In genomic region chr5:144183254-144183889, GRCh38 we compare ENCODE assay signal across 8 cellular contexts. TPM values are rescaled to one million over a fixed set of nuclear protein-coding genes. Genes with fewer than 3 reads are reported as not detected.
DNase-seq lines count a peak whose midpoint lies in the region; ATAC-seq and TF ChIP-seq lines count a peak whose summit lies in the region.

No MANE protein-coding gene starts in this region.

- H3K27ac Mint-ChIP-seq in naive B cell: no peak overlapping the region

- ATAC-seq in naive B cell (ENCODE audit: low read depth in 2 of 2) (no peak), HG03135 (IDR thresholded peaks at IDR 0.05; ENCODE audit: unreplicated experiment) (no peak)

- H3K4me1 Mint-ChIP-seq in naive B cell: peaks cover 12 to 22% (median 14%) of the 10 kb centered on the region in 3 donors

- no peak overlapping the region for H3K4me3 Mint-ChIP-seq in naive B cell

- no peaks in the 10 kb centered on the region for H3K9me3 Mint-ChIP-seq in naive B cell

- peak; percentile 25 for DNase-seq in NCI-H510A treated with DMSO at 0.1 percent for 48 hours (lab: John Stamatoyannopoulos, UW)
- DNase-seq in NCI-H510A (lab: John Stamatoyannopoulos, UW): no peak
- DNase-seq in NCI-H345 (lab: John Stamatoyannopoulos, UW): peak; percentile 61
- peak; percentile 53 to 79 for DNase-seq in cardiac fibroblast (ENCODE audit: low read depth in 2 of 2)
- DNase-seq in naive B cell: peak; percentile 21
- no peak for DNase-seq in NCI-H1930 (lab: John Stamatoyannopoulos, UW)
- no peak for DNase-seq in occipital lobe (lab: John Stamatoyannopoulos, UW)

- no peak overlapping the region for H3K4me3 ChIP-seq in cardiac fibroblast (replicated peaks in 1 of 2; ENCODE audit: low read depth in 2 of 2, low read length in 2 of 2)

- H3K27me3 Mint-ChIP-seq in naive B cell: peaks cover 0 to 10% (median 8%) of the 10 kb centered on the region in 3 donors

- H3K36me3 Mint-ChIP-seq in naive B cell: no peaks in the 10 kb centered on the region

- TF ChIP-seq CTCF in cardiac fibroblast (IDR thresholded peaks at IDR 0.05; ENCODE audit: low read depth, low read length): peak; percentile 56

RNA-seq across cellular contexts. Expression of gene KCTD16, which starts 12.7 kb away (rescaled TPM):
- under 1 TPM in 1 of 6 donors, not detected in 5; 0.16 TPM for polyA plus RNA-seq in naive B cell (ENCODE audit: low read depth in 6 of 6)
- total RNA-seq in occipital lobe: 23.6 TPM

RNA-seq across cellular contexts. Expression of gene YIPF5, which starts 12.9 kb away (rescaled TPM):
- 10 to 100 TPM; 39.7 to 54.3 (median 46.3) TPM for polyA plus RNA-seq in naive B cell (ENCODE audit: low read depth in 6 of 6)
- 81.7 TPM for total RNA-seq in occipital lobe

Comparison
In these comparisons a context has a peak if more than half of its experiments do, and no peak if none do; other contexts are left out.
1. DNase-seq: peak in NCI-H510A treated with DMSO at 0.1 percent for 48 hours (single experiment), NCI-H345 (single experiment), cardiac fibroblast (2 of 2) and naive B cell (single experiment); none in NCI-H510A (single experiment), NCI-H1930 (0 of 2) and occipital lobe (single experiment).